24 cellular contexts compared by ENCODE assay signal in genomic region chr14:61451491-61451890, GRCh38.
A peak's percentile ranks its signal among the peaks of the same experiment; 100 is the strongest.
DNase-seq lines count a peak whose midpoint lies in the region; ATAC-seq, FAIRE-seq and TF ChIP-seq lines count a peak whose summit lies in the region.
"Had no signal": no experiment of that assay in that cellular context is flagged by ENCODE, and none has a peak within 500 bp of the region (broad histone marks: within the 10 kb centered on the region; RNA-seq: fewer than 3 reads in every experiment).

No MANE protein-coding gene starts in this region.

- peaks cover 91% of the 10 kb centered on the region for H3K36me3 Mint-ChIP-seq in activated CD4-positive, alpha-beta T cell treated with anti-CD3 and anti-CD28 coated beads, Interleukin-2, amount 10 ng/mL, durations not matched to agents 7 days and 5 days (ENCODE audit: low read depth)
- peaks cover 52 to 56% of the 10 kb centered on the region in 2 donors for H3K36me3 Mint-ChIP-seq in activated naive CD4-positive, alpha-beta T cell treated with anti-CD3 and anti-CD28 coated beads, Interleukin-2, amount 50 U/mL, for 72 hours

- POLR2A ChIA-PET in activated CD4-positive, alpha-beta T cell treated with anti-CD3 and anti-CD28 coated beads, Interleukin-2, amount 10 ng/mL, durations not matched to agents 7 days and 5 days (lab: Charles Lee): no interaction called here

- TF ChIP-seq CTCF in left ventricle myocardium inferior (IDR thresholded peaks at IDR 0.05; ENCODE audit: borderline replicate concordance): no peak

- DNase-seq in activated CD4-positive, alpha-beta T cell treated with anti-CD3 and anti-CD28 coated beads, Interleukin-2, amount 10 ng/mL, durations not matched to agents 7 days and 5 days: no peak
- DNase-seq in activated CD4-positive, alpha-beta T cell treated with anti-CD3 and anti-CD28 coated beads for 1 hour: no peak
- DNase-seq in HTR-8/SVneo (ENCODE audit: insufficient read length, low spot score) (no peak), small intestine (peak; percentile 50), left ventricle myocardium inferior (no peak), NCI-H1417 treated with DMSO at 0.1 percent for 48 hours (lab: John Stamatoyannopoulos, UW) (no peak)
- no peak for DNase-seq in activated naive CD4-positive, alpha-beta T cell treated with anti-CD3 and anti-CD28 coated beads, Interleukin-2, amount 50 U/mL, for 72 hours (ENCODE audit: low spot score in 2 of 2)
- DNase-seq: activated CD4-positive, alpha-beta T cell treated with anti-CD3 and anti-CD28 coated beads for 4 hours; aorta; BE2C; central memory CD4-positive, alpha-beta T cell; DMS 273 treated with DMSO at 0.1 percent for 48 hours; kidney; NCI-H1417; NCI-H69; occipital lobe; spleen; uterus had no signal

- H3K27ac ChIP-seq in small intestine (ENCODE audit: low read depth in 1 of 2, low read length in 1 of 2) (peak overlapping the region in 1 of 2 donors; percentile 37), left ventricle myocardium inferior (replicated peaks) (no peak overlapping the region)
- H3K27ac ChIP-seq: A549, gastroesophageal sphincter, uterus had no signal

- no peak overlapping the region for H3K4me3 Mint-ChIP-seq in activated CD4-positive, alpha-beta T cell treated with anti-CD3 and anti-CD28 coated beads, Interleukin-2, amount 10 ng/mL, durations not matched to agents 7 days and 5 days

- CTCF ChIA-PET in activated CD4-positive, alpha-beta T cell treated with anti-CD3 and anti-CD28 coated beads, Interleukin-2, amount 10 ng/mL, durations not matched to agents 7 days and 5 days (lab: Charles Lee): interaction anchor here (0.8 to 2.7 kb wide), 10 partner anchors 9 to 231 kb away, joined by 3 to 6 read pairs (median 3); partner anchors contain the start of gene TMEM30B

- intact Hi-C loops in left ventricle myocardium inferior (cut with micrococcal nuclease): loop anchor here (5.0 to 10.0 kb wide), 2 partner anchors 147 to 676 kb away; no protein-coding TSS in a partner anchor

- H3K4me1 Mint-ChIP-seq in activated CD4-positive, alpha-beta T cell treated with anti-CD3 and anti-CD28 coated beads, Interleukin-2, amount 10 ng/mL, durations not matched to agents 7 days and 5 days: peaks cover 96% of the 10 kb centered on the region

- H3K27ac Mint-ChIP-seq in activated CD4-positive, alpha-beta T cell treated with anti-CD3 and anti-CD28 coated beads, Interleukin-2, amount 10 ng/mL, durations not matched to agents 7 days and 5 days: peak overlapping the region; percentile 90
- peak overlapping the region; percentile 65 to 97 for H3K27ac Mint-ChIP-seq in activated naive CD4-positive, alpha-beta T cell treated with anti-CD3 and anti-CD28 coated beads, Interleukin-2, amount 50 U/mL, for 72 hours

- no peak for ATAC-seq in activated naive CD4-positive, alpha-beta T cell treated with anti-CD3 and anti-CD28 coated beads, Interleukin-2, amount 50 U/mL, for 72 hours
- no peak for ATAC-seq in GM21423 (IDR thresholded peaks at IDR 0.05; ENCODE audit: unreplicated experiment)
- ATAC-seq: A549, gastroesophageal sphincter had no signal

- H3K9me3 Mint-ChIP-seq in activated CD4-positive, alpha-beta T cell treated with anti-CD3 and anti-CD28 coated beads, Interleukin-2, amount 10 ng/mL, durations not matched to agents 7 days and 5 days: peaks cover 3% of the 10 kb centered on the region
- H3K9me3 Mint-ChIP-seq in activated naive CD4-positive, alpha-beta T cell treated with anti-CD3 and anti-CD28 coated beads, Interleukin-2, amount 50 U/mL, for 72 hours: no peaks in the 10 kb centered on the region

- peaks cover 0 to 4% of the 10 kb centered on the region in 2 donors for H3K36me3 ChIP-seq in small intestine (ENCODE audit: control insufficient read depth in 2 of 2, insufficient read depth in 2 of 2, low read length in 2 of 2)
- H3K36me3 ChIP-seq in left ventricle myocardium inferior: peaks cover 9% of the 10 kb centered on the region
- H3K36me3 ChIP-seq: BE2C, gastroesophageal sphincter, uterus had no signal

- H3K4me3 ChIP-seq in small intestine (ENCODE audit: low read depth in 1 of 2, low read length in 2 of 2) (no peak overlapping the region), left ventricle myocardium inferior (no peak overlapping the region)
- H3K4me3 ChIP-seq: A549, gastroesophageal sphincter, lung, spleen, uterus had no signal

- H3K27me3 Mint-ChIP-seq in activated CD4-positive, alpha-beta T cell treated with anti-CD3 and anti-CD28 coated beads, Interleukin-2, amount 10 ng/mL, durations not matched to agents 7 days and 5 days: no peaks in the 10 kb centered on the region

- WGBS in small intestine, 3 donors: 11 to 40% (median 36%) methylated on average over 2 of the region's 2 CpGs

- H3K4me1 ChIP-seq in small intestine (ENCODE audit: control insufficient read depth in 2 of 2, insufficient read depth in 1 of 2, low read depth in 1 of 2, low read length in 1 of 2): peaks cover 0 to 4% of the 10 kb centered on the region in 2 donors
- H3K4me1 ChIP-seq in left ventricle myocardium inferior: peaks cover 28% of the 10 kb centered on the region
- H3K4me1 ChIP-seq: A549, BE2C, gastroesophageal sphincter, uterus had no signal

- H3K27me3 ChIP-seq in small intestine (ENCODE audit: control insufficient read depth in 2 of 2, insufficient read depth in 2 of 2, low read length in 2 of 2): no peaks in the 10 kb centered on the region
- no peaks in the 10 kb centered on the region for H3K27me3 ChIP-seq in left ventricle myocardium inferior (ENCODE audit: low read depth)
- H3K27me3 ChIP-seq: spleen, uterus had no signal

- peak; percentile 97 for FAIRE-seq in HTR-8/SVneo (lab: Jason Lieb, UNC)
- FAIRE-seq in small intestine (lab: Jason Lieb, UNC): no peak
- FAIRE-seq: A549, G401.6, kidney, TTC549 had no signal

- H3K9me3 ChIP-seq in small intestine (ENCODE audit: control insufficient read depth, low read depth) (no peaks in the 10 kb centered on the region), left ventricle myocardium inferior (replicated peaks) (no peaks in the 10 kb centered on the region)
- H3K9me3 ChIP-seq: A549, BE2C, gastroesophageal sphincter, spleen, uterus had no signal
